Comparison of ENCODE assay signal across 10 cellular contexts in genomic region chr12:48937170-48937569, GRCh38.
A peak's percentile ranks its signal among the peaks of the same experiment; 100 is the strongest.
DNase-seq lines count a peak whose midpoint lies in the region; TF ChIP-seq lines count a peak whose summit lies in the region.
"Had no signal": no experiment of that assay in that cellular context is flagged by ENCODE, and none has a peak within 500 bp of the region (broad histone marks: within the 10 kb centered on the region; RNA-seq: fewer than 3 reads in every experiment).

No MANE protein-coding gene starts in this region.

- no peak overlapping the region for H3K4me3 ChIP-seq in AG09309 (ENCODE audit: control insufficient read depth, low read depth, low read length)
- H3K4me3 ChIP-seq in HFF-Myc (replicated peaks; ENCODE audit: low read depth, low read length): no peak overlapping the region
- no peak overlapping the region for H3K4me3 ChIP-seq in choroid plexus epithelial cell (ENCODE audit: low read depth, low read length)
- H3K4me3 ChIP-seq: BLaER1 had no signal

- DNase-seq in AG09309 (ENCODE audit: low read depth) (no peak), HFF-Myc (ENCODE audit: extremely low read depth, low read depth) (no peak), choroid plexus epithelial cell (ENCODE audit: low read depth) (peak; percentile 6), NCI-H2029 treated with DMSO at 0.1 percent for 48 hours (lab: John Stamatoyannopoulos, UW) (no peak), NCI-H1417 treated with DMSO at 0.1 percent for 48 hours (lab: John Stamatoyannopoulos, UW) (no peak)
- no peak for DNase-seq in activated CD4-positive, CD25-positive, alpha-beta regulatory T cell treated with anti-CD3 and anti-CD28 coated beads, Interleukin-2, amount 50 U/mL, for 72 hours
- DNase-seq: activated CD4-positive, alpha-beta T cell treated with anti-CD3 and anti-CD28 coated beads, Interleukin-2, amount 10 ng/mL, durations not matched to agents 7 days and 5 days; effector CD4-positive, alpha-beta T cell; Right ventricle myocardium superior had no signal

- TF ChIP-seq CTCF in AG09309 (IDR thresholded peaks at IDR 0.05; ENCODE audit: control insufficient read depth, insufficient read depth, low read depth, low read length, missing control alignments): peak; percentile 17
- peak; percentile 45 for TF ChIP-seq CTCF in HFF-Myc (IDR thresholded peaks at IDR 0.05; ENCODE audit: low read depth, low read length, missing control alignments)
- TF ChIP-seq CTCF in choroid plexus epithelial cell (conservative IDR thresholded peaks at IDR 0.05; ENCODE audit: low read depth, low read length): peak; percentile 49
